Comparison of ENCODE assay signal across 1 cellular context in the genomic region with DNA sequence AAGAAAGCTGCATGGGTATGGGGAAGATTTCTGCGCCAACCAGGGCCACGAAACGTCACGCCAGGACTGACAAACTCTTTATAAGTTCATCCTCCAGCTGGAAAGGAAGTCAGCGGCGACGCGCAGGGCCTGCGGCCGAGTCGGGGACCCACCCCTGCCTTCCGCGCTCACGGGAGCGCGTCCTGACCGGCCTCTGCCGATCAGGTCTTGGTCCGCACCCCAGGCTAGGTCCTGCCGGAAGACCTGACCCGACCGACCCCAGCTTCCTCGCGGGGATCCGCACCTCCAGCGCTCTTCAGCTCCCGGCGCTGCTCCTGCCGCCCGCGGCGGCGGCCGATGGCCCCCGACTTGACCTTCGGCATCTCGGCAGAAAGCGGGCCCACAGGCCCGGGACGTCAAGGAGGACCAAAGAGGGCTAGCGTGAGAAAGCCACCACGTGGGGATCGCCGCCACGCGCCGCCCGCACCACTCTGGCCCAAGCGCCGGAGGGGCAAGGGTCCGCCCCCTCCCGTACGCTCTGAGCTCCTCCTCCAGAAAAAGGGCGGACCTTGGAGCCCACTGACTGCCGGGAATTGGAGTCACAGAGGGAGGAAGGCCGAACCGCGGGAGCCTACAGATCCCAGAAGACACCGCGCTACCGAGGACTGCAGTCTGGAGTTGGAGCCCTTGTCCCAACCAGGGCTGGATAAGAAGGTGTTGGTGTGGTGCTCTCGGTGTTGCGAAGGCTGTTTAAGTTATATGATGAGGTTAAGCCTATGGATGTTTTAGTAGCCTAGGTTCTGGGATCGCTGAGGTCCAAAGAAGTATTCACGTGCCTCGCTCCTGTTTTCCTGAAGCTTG.
A peak's percentile ranks its signal among the peaks of the same experiment; 100 is the strongest.
TF ChIP-seq lines count a peak whose summit lies in the region.

TSS of gene DIMT1 (minus strand) at position 495 of the 840 bp plus-strand sequence. CDS start at position 362, 133 bp downstream.

TF ChIP-seq in SK-N-SH, 30 proteins besides CTCF, POLR2A, EP300 and RAD21 (continued from another document):
- TF ChIP-seq REST (IDR thresholded peaks at IDR 0.05; ENCODE audit: low read depth, low read length) (no peak), FOXJ3 (CRISPR knock-in tag; IDR thresholded peaks at IDR 0.05) (0 out of 2 replicates have a peak, but pooled peaks have one; percentile 25), TEAD4 (IDR thresholded peaks at IDR 0.05; ENCODE audit: borderline replicate concordance, insufficient read depth) (no peak), CHD2 (IDR thresholded peaks at IDR 0.05; ENCODE audit: low read length, partially characterized antibody) (peak; percentile 34), RFX5 (IDR thresholded peaks at IDR 0.05; ENCODE audit: low read length) (no peak), YY1 (IDR thresholded peaks at IDR 0.05; ENCODE audit: low read depth) (0 out of 2 replicates have a peak, but pooled peaks have one; percentile 17), NRF1 (IDR thresholded peaks at IDR 0.05; ENCODE audit: low read depth, low read length) (no peak), RXRA (IDR thresholded peaks at IDR 0.05; ENCODE audit: borderline replicate concordance, low read depth) (no peak)
- TF ChIP-seq, protein P1, sequence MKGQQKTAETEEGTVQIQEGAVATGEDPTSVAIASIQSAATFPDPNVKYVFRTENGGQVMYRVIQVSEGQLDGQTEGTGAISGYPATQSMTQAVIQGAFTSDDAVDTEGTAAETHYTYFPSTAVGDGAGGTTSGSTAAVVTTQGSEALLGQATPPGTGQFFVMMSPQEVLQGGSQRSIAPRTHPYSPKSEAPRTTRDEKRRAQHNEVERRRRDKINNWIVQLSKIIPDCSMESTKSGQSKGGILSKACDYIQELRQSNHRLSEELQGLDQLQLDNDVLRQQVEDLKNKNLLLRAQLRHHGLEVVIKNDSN (IDR thresholded peaks at IDR 0.05; ENCODE audit: borderline replicate concordance, low read depth), result peak; percentile 60
TF ChIP-seq in SK-N-SH: peak in this region for 9.
